ENCODE assay signal across 7 cellular contexts in genomic region chr6:30614044-30614842, GRCh38. TPM values are rescaled to one million over a fixed set of nuclear protein-coding genes. Genes with fewer than 3 reads are reported as not detected.
DNase-seq lines count a peak whose midpoint lies in the region; FAIRE-seq and TF ChIP-seq lines count a peak whose summit lies in the region.

No MANE protein-coding gene starts in this region.

- no peaks in the 10 kb centered on the region for H3K27me3 ChIP-seq in SU-DHL-6 (ENCODE audit: low read length)
- no peaks in the 10 kb centered on the region for H3K27me3 ChIP-seq in small intestine (ENCODE audit: control insufficient read depth in 2 of 2, insufficient read depth in 2 of 2, low read length in 2 of 2)

- WGBS in small intestine, 3 donors = 21 to 24% (median 23%) methylated on average over 8 of the region's 8 CpGs

- H3K4me1 ChIP-seq in small intestine (ENCODE audit: control insufficient read depth in 2 of 2, insufficient read depth in 1 of 2, low read depth in 1 of 2, low read length in 1 of 2) = peaks cover 0 to 3% of the 10 kb centered on the region in 2 donors

- H3K79me2 ChIP-seq in SU-DHL-6 (ENCODE audit: insufficient read depth, low read length) = peaks cover 50% of the 10 kb centered on the region

- H3K9ac ChIP-seq in SU-DHL-6 (ENCODE audit: low read length) = peak overlapping the region; percentile 93

- DNase-seq in HCEC 1CT = peak; percentile 32
- DNase-seq in foreskin fibroblast = no peak
- DNase-seq in small intestine = no peak
- no peak for DNase-seq in effector CD8-positive, alpha-beta T cell (lab: John Stamatoyannopoulos, UW)
- DNase-seq in GM03348 (ENCODE audit: low spot score) = no peak
- DNase-seq in A172 (ENCODE audit: low spot score) = no peak

- no peak overlapping the region for H2AFZ ChIP-seq in SU-DHL-6 (ENCODE audit: low read depth, low read length, severe bottlenecking)

- H3K27ac ChIP-seq in SU-DHL-6 (ENCODE audit: low read depth, low read length) = peak overlapping the region; percentile 91
- H3K27ac ChIP-seq in small intestine (ENCODE audit: low read depth in 1 of 2, low read length in 1 of 2) = peak overlapping the region; percentile 37 to 99

- no peak for FAIRE-seq in small intestine (lab: Jason Lieb, UNC)

- peaks cover 23% of the 10 kb centered on the region for H3K36me3 ChIP-seq in SU-DHL-6 (ENCODE audit: low read length)
- H3K36me3 ChIP-seq in small intestine (ENCODE audit: control insufficient read depth in 2 of 2, insufficient read depth in 2 of 2, low read length in 2 of 2) = peaks cover 0 to 9% of the 10 kb centered on the region in 2 donors

- no peaks in the 10 kb centered on the region; the same call in 1 of the 2 replicates for H4K20me1 ChIP-seq in SU-DHL-6 (ENCODE audit: low read depth, low read length)

- H3K9me3 ChIP-seq in SU-DHL-6 (ENCODE audit: insufficient read depth, low read length) = no peaks in the 10 kb centered on the region
- H3K9me3 ChIP-seq in small intestine (ENCODE audit: control insufficient read depth, low read depth) = no peaks in the 10 kb centered on the region

- H3K4me2 ChIP-seq in SU-DHL-6 (ENCODE audit: low read depth, low read length, poor library complexity, severe bottlenecking) = peak overlapping the region; percentile 88

- TF ChIP-seq CTCF in SU-DHL-6 (IDR thresholded peaks at IDR 0.05; ENCODE audit: insufficient read depth, low read length, poor library complexity, severe bottlenecking) (no peak), foreskin fibroblast (IDR thresholded peaks at IDR 0.05; ENCODE audit: low read depth, low read length) (no peak)

- peaks cover 60% of the 10 kb centered on the region for H3F3A ChIP-seq in SU-DHL-6 (ENCODE audit: insufficient read depth)

- H3K4me3 ChIP-seq in SU-DHL-6 (ENCODE audit: insufficient read depth, low read length, poor library complexity, severe bottlenecking) (peak overlapping the region; percentile 51), foreskin fibroblast (ENCODE audit: low read depth in 1 of 2, low read length in 2 of 2) (peak overlapping the region; percentile 79 to 99), small intestine (ENCODE audit: low read depth in 1 of 2, low read length in 2 of 2) (peak overlapping the region in 1 of 2 donors; percentile 60)

- no peaks in the 10 kb centered on the region for H3K9me2 ChIP-seq in SU-DHL-6 (replicated peaks; ENCODE audit: insufficient read depth, low read length)

RNA-seq across cellular contexts. Expression of gene PPP1R10, which starts 2.8 kb away (rescaled TPM):
- polyA plus RNA-seq in small intestine = 10 to 100 TPM; 21.3 to 35.1 (median 30.0) TPM
- total RNA-seq in A172 (2014; rRNA removed; shearing (Covaris generic)) = 22.6 and 28.2 TPM in 2 replicates

RNA-seq across cellular contexts. Expression of gene MRPS18B, which starts 3.4 kb away (rescaled TPM):
- 10 to 100 TPM; 89.4 to 93.0 (median 91.2) TPM for polyA plus RNA-seq in small intestine
- total RNA-seq in A172 (2014; rRNA removed; shearing (Covaris generic)) = 76.8 and 82.8 TPM in 2 replicates

RNA-seq across cellular contexts. Expression of gene ATAT1, which starts 12.4 kb away (rescaled TPM):
- 10 to 100 TPM in 1 of 3 donors, 1 to 10 TPM in 2; 6.5 to 14.5 (median 8.6) TPM for polyA plus RNA-seq in small intestine
- total RNA-seq in A172 (2014; rRNA removed; shearing (Covaris generic)) = 2.4 and 5.9 TPM in 2 replicates

RNA-seq across cellular contexts. Expression of gene C6orf136, which starts 32.7 kb away (rescaled TPM):
- 100 to 1,000 TPM in 1 of 3 donors, 10 to 100 TPM in 2; 44.4 to 125 (median 75.1) TPM for polyA plus RNA-seq in small intestine
- 4.8 and 6.1 TPM in 2 replicates for total RNA-seq in A172 (2014; rRNA removed; shearing (Covaris generic))

RNA-seq across cellular contexts. Expression of gene ABCF1, which starts 43.0 kb away (rescaled TPM):
- 10 to 100 TPM; 30.0 to 40.6 (median 37.0) TPM for polyA plus RNA-seq in small intestine
- 45.6 and 45.7 TPM in 2 replicates for total RNA-seq in A172 (2014; rRNA removed; shearing (Covaris generic))
